24 cellular contexts compared by ENCODE assay signal in the genomic region with DNA sequence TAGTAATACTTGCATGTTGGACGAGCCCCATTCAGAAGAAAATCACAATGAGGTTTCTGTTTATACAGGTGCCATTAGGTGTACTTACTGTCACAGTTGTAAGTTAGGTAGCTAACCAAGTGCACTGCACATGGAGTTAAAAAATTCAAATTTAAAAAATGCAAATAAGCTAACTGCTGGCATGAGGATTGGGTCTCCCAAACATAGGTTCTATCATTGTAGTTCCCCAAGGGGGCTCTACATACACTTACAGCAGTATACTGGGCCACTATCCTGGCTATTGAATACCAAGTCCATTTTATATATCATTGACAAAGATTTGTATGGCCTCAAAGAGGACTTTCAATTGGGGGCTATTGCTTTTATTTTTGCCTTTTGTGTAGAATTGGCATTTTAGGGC.
"Had no signal": no experiment of that assay in that cellular context is flagged by ENCODE, and none has a peak within 500 bp of the region (broad histone marks: within the 10 kb centered on the region; RNA-seq: fewer than 3 reads in every experiment).

No MANE protein-coding gene starts in this region.

- H3K79me2 ChIP-seq: hepatocyte had no signal

- H3K9me3 Mint-ChIP-seq: memory B cell; natural killer cell treated with Interleukin-12 subunit alpha and Interleukin-12 subunit beta and Interleukin-15 and Interleukin-18, amount 100 ng/mL, for 72 hours had no signal

- ATAC-seq: left cardiac atrium; lower lobe of right lung; natural killer cell treated with Interleukin-12 subunit alpha and Interleukin-12 subunit beta and Interleukin-15 and Interleukin-18, amount 100 ng/mL, for 72 hours had no signal

- H3K4me3 ChIP-seq: esophagus squamous epithelium, hepatocyte, left ventricle myocardium inferior, lower lobe of right lung, neural progenitor cell, ovary, right atrium auricular region, sigmoid colon, skin epidermis, stomach, thoracic aorta, transverse colon had no signal

- H3K9me3 ChIP-seq: esophagus squamous epithelium, left ventricle myocardium inferior, lower lobe of right lung, ovary, sigmoid colon, thoracic aorta, transverse colon had no signal

- H3K4me2 ChIP-seq: hepatocyte, neural progenitor cell had no signal

- H3K27ac Mint-ChIP-seq: memory B cell; mesothelial cell of epicardium; natural killer cell treated with Interleukin-12 subunit alpha and Interleukin-12 subunit beta and Interleukin-15 and Interleukin-18, amount 100 ng/mL, for 72 hours; neural progenitor cell had no signal

- DNase-seq: dermis blood vessel endothelial cell; esophagus squamous epithelium; foreskin fibroblast; head of caudate nucleus; kidney; left cardiac atrium; left ventricle myocardium inferior; lower lobe of right lung; nucleus accumbens; ovary; sigmoid colon; stimulated activated CD4-positive, alpha-beta T cell treated with anti-CD3 and anti-CD28 coated beads, Interleukin-12 subunit alpha, Interleukin-12 subunit beta, amount 100 ng/mL, for 4 hours; stimulated activated naive CD4-positive, alpha-beta T cell; stomach; substantia nigra; transverse colon had no signal

- H3K27ac ChIP-seq: esophagus squamous epithelium, hepatocyte, left ventricle myocardium inferior, lower lobe of right lung, neural progenitor cell, ovary, right atrium auricular region, sigmoid colon, skin epidermis, stomach, thoracic aorta, transverse colon had no signal

- H3K9ac ChIP-seq: neural progenitor cell had no signal

- H3K4me1 ChIP-seq: esophagus squamous epithelium, left ventricle myocardium inferior, lower lobe of right lung, neural progenitor cell, right atrium auricular region, sigmoid colon, stomach, transverse colon had no signal

- H3K36me3 ChIP-seq: esophagus squamous epithelium, left ventricle myocardium inferior, lower lobe of right lung, neural progenitor cell, ovary, right atrium auricular region, sigmoid colon, stomach, thoracic aorta, transverse colon had no signal

- H3K27me3 ChIP-seq: esophagus squamous epithelium, hepatocyte, neural progenitor cell, ovary, right atrium auricular region, sigmoid colon, stomach, transverse colon had no signal

- H3K36me3 Mint-ChIP-seq: memory B cell; mesothelial cell of epicardium; natural killer cell treated with Interleukin-12 subunit alpha and Interleukin-12 subunit beta and Interleukin-15 and Interleukin-18, amount 100 ng/mL, for 72 hours; neural progenitor cell had no signal

- H2AFZ ChIP-seq: hepatocyte, neural progenitor cell had no signal

- H3K4me1 Mint-ChIP-seq: memory B cell, neural progenitor cell had no signal

- H3K4me3 Mint-ChIP-seq: memory B cell; mesothelial cell of epicardium; natural killer cell treated with Interleukin-12 subunit alpha and Interleukin-12 subunit beta and Interleukin-15 and Interleukin-18, amount 100 ng/mL, for 72 hours; neural progenitor cell had no signal

- H3K27me3 Mint-ChIP-seq: memory B cell had no signal
